In the genomic region with DNA sequence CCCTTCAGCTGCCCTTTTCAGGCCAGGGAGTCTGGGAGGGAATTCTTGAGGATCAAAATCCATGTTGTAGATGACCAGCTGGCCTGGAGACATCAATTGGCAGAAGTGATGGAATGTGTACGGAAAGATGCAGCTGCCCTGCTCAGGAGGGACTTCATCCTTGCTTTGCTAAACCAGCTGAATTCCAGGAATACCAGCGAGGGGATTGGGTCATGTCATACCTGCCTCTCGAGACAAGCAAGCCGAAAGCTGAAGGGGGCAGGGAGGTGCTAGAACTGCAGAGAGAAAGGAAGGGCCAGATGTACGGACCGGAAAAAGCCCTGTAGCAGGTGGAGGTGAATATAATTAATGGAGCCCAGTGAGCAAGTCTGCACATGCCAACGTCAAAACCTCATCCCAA, we compare ENCODE assay signal across 1 cellular context.
TF ChIP-seq lines count a peak whose summit lies in the region.

No MANE protein-coding gene starts in this region.

TF ChIP-seq in H1, 55 proteins besides CTCF, POLR2A, EP300 and RAD21:
- TF ChIP-seq ASH2L (IDR thresholded peaks at IDR 0.05; ENCODE audit: low read length) (no peak), SP1 (IDR thresholded peaks at IDR 0.05; ENCODE audit: low read depth, low read length) (peak; percentile 22; the same call in 1 of the 2 replicates), KDM4A (IDR thresholded peaks at IDR 0.05; ENCODE audit: low read depth, low read length, severe bottlenecking) (no peak), TCF12 (IDR thresholded peaks at IDR 0.05; ENCODE audit: low read depth, low read length) (peak; percentile 65; the same call in 1 of the 2 replicates), TEAD4 (IDR thresholded peaks at IDR 0.05; ENCODE audit: low read depth, low read length) (peak; percentile 98)
TF ChIP-seq in H1: peak in this region for 3.
